27 cellular contexts compared by ENCODE assay signal in genomic region chr11:57348052-57348451, GRCh38. TPM values are rescaled to one million over a fixed set of nuclear protein-coding genes. Genes with fewer than 3 reads are reported as not detected.
DNase-seq lines count a peak whose midpoint lies in the region; ATAC-seq, FAIRE-seq and TF ChIP-seq lines count a peak whose summit lies in the region.
"Had no signal": no experiment of that assay in that cellular context is flagged by ENCODE, and none has a peak within 500 bp of the region (broad histone marks: within the 10 kb centered on the region; RNA-seq: fewer than 3 reads in every experiment).

No MANE protein-coding gene starts in this region.

- H3K27ac ChIP-seq in left ventricle myocardium inferior (replicated peaks) = peak overlapping the region; percentile 68
- no peak overlapping the region for H3K27ac ChIP-seq in spleen
- H3K27ac ChIP-seq: SJSA1 had no signal

- H3K9me3 ChIP-seq in left ventricle myocardium inferior (replicated peaks) (peaks cover 6% of the 10 kb centered on the region), spleen (peaks cover 0 to 9% (median 0%) of the 10 kb centered on the region in 8 donors)
- H3K9me3 ChIP-seq: SJSA1 had no signal

- TF ChIP-seq POLR2A in spleen (IDR thresholded peaks at IDR 0.05) (no peak), GM12891 (IDR thresholded peaks at IDR 0.05; ENCODE audit: low read depth, low read length) (no peak)

- intact Hi-C loops in left ventricle myocardium inferior (cut with micrococcal nuclease) (no loop called here), Right ventricle myocardium superior (cut with DNase I) (loop anchor here (5.0 to 10.0 kb wide), 2 partner anchors 177 to 294 kb away; no protein-coding TSS in a partner anchor), spleen (cut with DNase I; ENCODE audit: low total_unique reads) (loop anchor here (10.0 kb wide), 1 partner anchor 297 kb away; the partner anchor contains the start of gene YPEL4)

- no peak overlapping the region for H3K4me3 ChIP-seq in left ventricle myocardium inferior
- no peak overlapping the region for H3K4me3 ChIP-seq in spleen
- H3K4me3 ChIP-seq: SJSA1 had no signal

- H3K4me1 ChIP-seq in left ventricle myocardium inferior = peaks cover 17% of the 10 kb centered on the region
- H3K4me1 ChIP-seq in spleen = peaks cover 0 to 15% (median 9%) of the 10 kb centered on the region in 6 donors
- H3K4me1 ChIP-seq: SJSA1 had no signal

- H3K27me3 ChIP-seq in left ventricle myocardium inferior (ENCODE audit: low read depth) = no peaks in the 10 kb centered on the region
- H3K27me3 ChIP-seq in spleen (replicated peaks in 1 of 7) = peaks cover 0 to 7% (median 0%) of the 10 kb centered on the region in 7 donors
- H3K27me3 ChIP-seq: SJSA1 had no signal

- no peak for ATAC-seq in Right ventricle myocardium superior (ENCODE audit: poor library complexity)
- ATAC-seq: CD8-positive, alpha-beta T cell; HCT116 had no signal

- WGBS in spleen, 5 donors = 75 to 87% (median 83%) methylated on average over 6 to 7 of the region's 7 CpGs

- DNase-seq in left ventricle myocardium inferior (no peak), Right ventricle myocardium superior (no peak), left kidney (ENCODE audit: low read depth, low spot score) (peak; percentile 59), spleen (peak; percentile 76), GM12891 (ENCODE audit: insufficient read length, low spot score) (no peak)
- no peak for DNase-seq in stimulated activated CD4-positive, alpha-beta T cell treated with anti-CD3 and anti-CD28 coated beads, Interleukin-4, amount 100 ng/mL, for 1 hour
- DNase-seq: 8988T; AML-193; C1 segment of cervical spinal cord; CD8-positive, alpha-beta T cell; DND-41; GOT3; Karpas-422; MV-4-11; NCI-H1105 treated with DMSO at 0.1 percent for 48 hours; NCI-H2029 treated with DMSO at 0.1 percent for 48 hours; NCI-H226; NCI-H510A treated with DMSO at 0.1 percent for 48 hours; NCI-H774; OCI-M1 had no signal

- FAIRE-seq in GM12891 (lab: Jason Lieb, UNC) = no peak
- FAIRE-seq: GM12892, RCC 7860 had no signal

- no peak for TF ChIP-seq CTCF in left ventricle myocardium inferior (IDR thresholded peaks at IDR 0.05; ENCODE audit: borderline replicate concordance)
- no peak for TF ChIP-seq CTCF in spleen (IDR thresholded peaks at IDR 0.05 in 8 of 11, conservative IDR thresholded peaks at IDR 0.05 in 3 of 11)

- no peaks in the 10 kb centered on the region for H3K36me3 ChIP-seq in left ventricle myocardium inferior
- H3K36me3 ChIP-seq in spleen = no peaks in the 10 kb centered on the region
- H3K36me3 ChIP-seq: SJSA1 had no signal

TF ChIP-seq in GM12891, 5 proteins besides CTCF, POLR2A, EP300 and RAD21:
- TF ChIP-seq TAF1 (IDR thresholded peaks at IDR 0.05; ENCODE audit: low read depth, low read length) = no peak
- no peak for TF ChIP-seq POU2F2 (IDR thresholded peaks at IDR 0.05; ENCODE audit: low read depth, low read length)
- TF ChIP-seq SPI1 (IDR thresholded peaks at IDR 0.05; ENCODE audit: low read depth, low read length) = no peak
- no peak for TF ChIP-seq PAX5 (IDR thresholded peaks at IDR 0.05; ENCODE audit: insufficient read depth, low read length, severe bottlenecking)
- TF ChIP-seq POLR2AphosphoS5 (IDR thresholded peaks at IDR 0.05; ENCODE audit: low read depth, low read length) = no peak

RNA-seq across cellular contexts. Expression of gene P2RX3, which starts 9.9 kb away (rescaled TPM):
- total RNA-seq in left ventricle myocardium inferior (1.4 TPM), Right ventricle myocardium superior (1.3 TPM), spleen (not detected)
- polyA plus RNA-seq in spleen = not detected
- polyA plus RNA-seq in GM12891 (2012; ENCODE audit: low read depth, missing spikeins) = not detected
- total RNA-seq: CD8-positive, alpha-beta T cell; M059J; SJSA1 had no signal
- polyA plus RNA-seq: AG04450, IgD-negative memory B cell had no signal

RNA-seq across cellular contexts. Expression of gene SSRP1, which starts 12.4 kb away (rescaled TPM):
- 34.6 TPM for total RNA-seq in left ventricle myocardium inferior
- total RNA-seq in Right ventricle myocardium superior = 36.3 TPM
- total RNA-seq in spleen = 10 to 100 TPM; 41.9 to 67.1 (median 53.1) TPM
- 10 to 100 TPM; 35.5 to 52.0 (median 42.6) TPM for polyA plus RNA-seq in spleen
- polyA plus RNA-seq in GM12891 (2012; ENCODE audit: low read depth, missing spikeins) = 89.8 TPM

RNA-seq across cellular contexts. Expression of gene TNKS1BP1, which starts 23.3 kb away (rescaled TPM):
- total RNA-seq in left ventricle myocardium inferior = 32.6 TPM
- 39.7 TPM for total RNA-seq in Right ventricle myocardium superior
- total RNA-seq in spleen = 100 to 1,000 TPM in 1 of 7 donors, 10 to 100 TPM in 6; 30.5 to 126 (median 48.5) TPM
- 10 to 100 TPM; 19.8 to 51.6 (median 21.7) TPM for polyA plus RNA-seq in spleen
- polyA plus RNA-seq in GM12891 (2012; ENCODE audit: low read depth, missing spikeins) = 6.6 TPM

RNA-seq across cellular contexts. Expression of gene PRG3, which starts 32.9 kb away (rescaled TPM):
- total RNA-seq in left ventricle myocardium inferior (not detected), Right ventricle myocardium superior (not detected), spleen (1 to 10 TPM in 5 of 7 donors, under 1 TPM in 1, not detected in 1; 0.58 to 5.1 (median 2.7) TPM)
- polyA plus RNA-seq in spleen = under 1 TPM; 0.36 to 0.83 (median 0.43) TPM
- polyA plus RNA-seq in GM12891 (2012; ENCODE audit: low read depth, missing spikeins) = not detected
- total RNA-seq: CD8-positive, alpha-beta T cell; M059J; SJSA1 had no signal
- polyA plus RNA-seq: AG04450, IgD-negative memory B cell had no signal

RNA-seq across cellular contexts. Expression of gene PRG2, which starts 42.4 kb away (rescaled TPM):
- total RNA-seq in left ventricle myocardium inferior (not detected), Right ventricle myocardium superior (not detected), spleen (10 to 100 TPM in 1 of 7 donors, 1 to 10 TPM in 5, not detected in 1; 1.4 to 10.5 (median 4.5) TPM)
- 1 to 10 TPM; 2.3 to 4.0 (median 2.5) TPM for polyA plus RNA-seq in spleen
- polyA plus RNA-seq in GM12891 (2012; ENCODE audit: low read depth, missing spikeins) = 0.85 TPM
- total RNA-seq: SJSA1 had no signal
- polyA plus RNA-seq: AG04450, IgD-negative memory B cell had no signal

Comparison
In these comparisons a context has a peak if more than half of its experiments do, and no peak if none do; other contexts are left out.
1. DNase-seq: peak in left kidney (single experiment) and spleen (single experiment); none in left ventricle myocardium inferior (single experiment), Right ventricle myocardium superior (single experiment), GM12891 (single experiment) and stimulated activated CD4-positive, alpha-beta T cell treated with anti-CD3 and anti-CD28 coated beads, Interleukin-4, amount 100 ng/mL, for 1 hour (single experiment).